ENCODE assay signal across 8 cellular contexts in the genomic region with DNA sequence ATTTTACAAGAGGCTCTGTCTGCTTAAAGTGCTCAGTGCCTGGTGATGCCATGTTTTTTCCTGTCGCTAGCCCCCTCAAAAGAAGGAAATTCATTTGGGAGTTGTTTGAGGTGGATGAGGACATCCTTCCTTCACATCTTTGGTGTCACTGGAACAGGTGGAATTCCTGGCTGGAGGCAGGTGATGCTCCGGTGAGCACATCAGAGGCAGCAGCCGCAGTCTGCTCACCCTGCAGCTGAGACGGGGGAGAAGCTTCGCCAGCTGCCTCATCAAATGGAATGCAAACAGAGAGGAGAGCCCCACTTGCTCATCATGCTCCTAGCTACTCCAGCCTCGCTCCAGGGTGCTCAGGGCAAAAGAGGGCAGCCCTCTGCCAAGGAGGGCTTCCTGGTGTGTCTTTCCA.
DNase-seq lines count a peak whose midpoint lies in the region; ATAC-seq and TF ChIP-seq lines count a peak whose summit lies in the region.

No MANE protein-coding gene starts in this region.

- H3K4me1 ChIP-seq in ascending aorta (peaks cover 15 to 36% of the 10 kb centered on the region in 2 donors), liver (ENCODE audit: control insufficient read depth in 4 of 4, insufficient read depth in 4 of 4, low read length in 3 of 4) (peaks cover 16 to 54% (median 27%) of the 10 kb centered on the region in 4 donors), aorta (ENCODE audit: control insufficient read depth in 1 of 2, insufficient read depth in 2 of 2, low read length in 2 of 2) (peaks cover 0 to 9% of the 10 kb centered on the region in 2 donors)

- no peak for TF ChIP-seq RAD21 in liver (IDR thresholded peaks at IDR 0.05)

- no peaks in the 10 kb centered on the region for H3K27me3 ChIP-seq in ascending aorta
- no peaks in the 10 kb centered on the region for H3K27me3 ChIP-seq in liver (ENCODE audit: control insufficient read depth in 4 of 4, insufficient read depth in 4 of 4, low read length in 3 of 4)
- no peaks in the 10 kb centered on the region for H3K27me3 ChIP-seq in aorta (ENCODE audit: control insufficient read depth in 1 of 2, insufficient read depth in 2 of 2, low read length in 1 of 2)

- TF ChIP-seq CTCF in natural killer cell (IDR thresholded peaks at IDR 0.05), result peak; percentile 55
- TF ChIP-seq CTCF in ascending aorta (IDR thresholded peaks at IDR 0.05), result no peak
- TF ChIP-seq CTCF in liver (IDR thresholded peaks at IDR 0.05; ENCODE audit: low read depth, low read length, missing input control), result no peak

- H3K27me3 Mint-ChIP-seq in natural killer cell (ENCODE audit: low read depth in 2 of 2), result peaks cover 5 to 8% of the 10 kb centered on the region in 2 donors
- H3K27me3 Mint-ChIP-seq in natural killer cell treated with Interleukin-12 subunit alpha and Interleukin-12 subunit beta and Interleukin-15 and Interleukin-18, amount 100 ng/mL, for 72 hours, result peaks cover 0 to 8% of the 10 kb centered on the region in 2 donors

- no peak overlapping the region for H3K4me3 ChIP-seq in ascending aorta
- H3K4me3 ChIP-seq in liver (ENCODE audit: low read depth in 1 of 3, low read length in 3 of 3), result no peak overlapping the region
- no peak overlapping the region for H3K4me3 ChIP-seq in aorta (ENCODE audit: low read length in 2 of 2)

- H3K27ac ChIP-seq in ascending aorta, result peak overlapping the region; percentile 85 to 93
- peak overlapping the region; percentile 81 to 97 for H3K27ac ChIP-seq in liver (ENCODE audit: low read depth in 1 of 2, low read length in 2 of 2)
- peak overlapping the region; percentile 61 to 70 for H3K27ac ChIP-seq in aorta (ENCODE audit: low read depth in 1 of 2, low read length in 2 of 2)

- no peak for ATAC-seq in natural killer cell
- no peak for ATAC-seq in natural killer cell treated with Interleukin-12 subunit alpha and Interleukin-12 subunit beta and Interleukin-15 and Interleukin-18, amount 100 ng/mL, for 72 hours
- no peak for ATAC-seq in aorta (ENCODE audit: low FRiP score)
- no peak for ATAC-seq in HG03354 (IDR thresholded peaks at IDR 0.05; ENCODE audit: poor library complexity, severe bottlenecking, unreplicated experiment)

- intact Hi-C loops in natural killer cell (cut with micrococcal nuclease), result loop anchor here (1.0 to 10.0 kb wide), 3 partner anchors 77 to 190 kb away; no protein-coding TSS in a partner anchor
- intact Hi-C loops in ascending aorta (cut with DNase I), result loop anchor here (1.0 to 10.0 kb wide), 9 partner anchors 150 to 950 kb away; a partner anchor contains a TSS
- intact Hi-C loops in aorta (cut with DNase I), result loop anchor here (2.0 to 10.0 kb wide), 5 partner anchors 74 to 410 kb away; a partner anchor contains a TSS

- peaks cover 8 to 16% of the 10 kb centered on the region in 2 donors for H3K4me1 Mint-ChIP-seq in natural killer cell
- peaks cover 6 to 9% of the 10 kb centered on the region in 2 donors for H3K4me1 Mint-ChIP-seq in natural killer cell treated with Interleukin-12 subunit alpha and Interleukin-12 subunit beta and Interleukin-15 and Interleukin-18, amount 100 ng/mL, for 72 hours (ENCODE audit: low read depth in 2 of 2)

- H3K27ac Mint-ChIP-seq in natural killer cell, result peak overlapping the region in 1 of 2 donors; percentile 16
- peak overlapping the region in 1 of 2 donors; percentile 19 for H3K27ac Mint-ChIP-seq in natural killer cell treated with Interleukin-12 subunit alpha and Interleukin-12 subunit beta and Interleukin-15 and Interleukin-18, amount 100 ng/mL, for 72 hours

- 91% methylated on average over 6 of the region's 6 CpGs for WGBS in liver
- WGBS in aorta, 2 donors, result 70% methylated on average over 6 of the region's 6 CpGs

- H3K4me3 Mint-ChIP-seq in natural killer cell, result no peak overlapping the region
- no peak overlapping the region for H3K4me3 Mint-ChIP-seq in natural killer cell treated with Interleukin-12 subunit alpha and Interleukin-12 subunit beta and Interleukin-15 and Interleukin-18, amount 100 ng/mL, for 72 hours

- H3K9me3 ChIP-seq in ascending aorta (no peaks in the 10 kb centered on the region), liver (ENCODE audit: control insufficient read depth in 4 of 4, low read length in 3 of 4) (no peaks in the 10 kb centered on the region), aorta (ENCODE audit: control insufficient read depth, low read length) (no peaks in the 10 kb centered on the region)

- H3K36me3 Mint-ChIP-seq in natural killer cell, result no peaks in the 10 kb centered on the region
- no peaks in the 10 kb centered on the region for H3K36me3 Mint-ChIP-seq in natural killer cell treated with Interleukin-12 subunit alpha and Interleukin-12 subunit beta and Interleukin-15 and Interleukin-18, amount 100 ng/mL, for 72 hours

- no peaks in the 10 kb centered on the region for H3K9me3 Mint-ChIP-seq in natural killer cell
- H3K9me3 Mint-ChIP-seq in natural killer cell treated with Interleukin-12 subunit alpha and Interleukin-12 subunit beta and Interleukin-15 and Interleukin-18, amount 100 ng/mL, for 72 hours, result no peaks in the 10 kb centered on the region

- DNase-seq in natural killer cell (no peak), ascending aorta (ENCODE audit: low spot score in 2 of 2) (no peak), aorta (no peak), NCI-H82 treated with DMSO at 0.1 percent for 48 hours (lab: John Stamatoyannopoulos, UW; ENCODE audit: unreplicated experiment) (no peak)
- DNase-seq in natural killer cell treated with Interleukin-12 subunit alpha and Interleukin-12 subunit beta and Interleukin-15 and Interleukin-18, amount 100 ng/mL, for 72 hours (ENCODE audit: low spot score), result no peak
- DNase-seq in activated CD8-positive, alpha-beta memory T cell treated with anti-CD3 and anti-CD28 coated beads, Interleukin-2, amount 50 U/mL, for 4 hours, result no peak

- H3K9ac ChIP-seq in liver (ENCODE audit: low read depth in 1 of 2, low read length in 2 of 2), result no peak overlapping the region

- H3K36me3 ChIP-seq in ascending aorta (no peaks in the 10 kb centered on the region), liver (ENCODE audit: control insufficient read depth in 4 of 4, insufficient read depth in 3 of 4, low read depth in 1 of 4, low read length in 3 of 4) (no peaks in the 10 kb centered on the region), aorta (ENCODE audit: control insufficient read depth in 1 of 2, insufficient read depth in 2 of 2, low read length in 1 of 2) (no peaks in the 10 kb centered on the region)

TF ChIP-seq in liver, 16 proteins besides CTCF, POLR2A, EP300 and RAD21:
- TF ChIP-seq, protein P1, sequence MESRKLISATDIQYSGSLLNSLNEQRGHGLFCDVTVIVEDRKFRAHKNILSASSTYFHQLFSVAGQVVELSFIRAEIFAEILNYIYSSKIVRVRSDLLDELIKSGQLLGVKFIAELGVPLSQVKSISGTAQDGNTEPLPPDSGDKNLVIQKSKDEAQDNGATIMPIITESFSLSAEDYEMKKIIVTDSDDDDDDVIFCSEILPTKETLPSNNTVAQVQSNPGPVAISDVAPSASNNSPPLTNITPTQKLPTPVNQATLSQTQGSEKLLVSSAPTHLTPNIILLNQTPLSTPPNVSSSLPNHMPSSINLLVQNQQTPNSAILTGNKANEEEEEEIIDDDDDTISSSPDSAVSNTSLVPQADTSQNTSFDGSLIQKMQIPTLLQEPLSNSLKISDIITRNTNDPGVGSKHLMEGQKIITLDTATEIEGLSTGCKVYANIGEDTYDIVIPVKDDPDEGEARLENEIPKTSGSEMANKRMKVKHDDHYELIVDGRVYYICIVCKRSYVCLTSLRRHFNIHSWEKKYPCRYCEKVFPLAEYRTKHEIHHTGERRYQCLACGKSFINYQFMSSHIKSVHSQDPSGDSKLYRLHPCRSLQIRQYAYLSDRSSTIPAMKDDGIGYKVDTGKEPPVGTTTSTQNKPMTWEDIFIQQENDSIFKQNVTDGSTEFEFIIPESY (IDR thresholded peaks at IDR 0.05), result no peak
- TF ChIP-seq FOXA1 (IDR thresholded peaks at IDR 0.05), result no peak
- TF ChIP-seq, protein P2, sequence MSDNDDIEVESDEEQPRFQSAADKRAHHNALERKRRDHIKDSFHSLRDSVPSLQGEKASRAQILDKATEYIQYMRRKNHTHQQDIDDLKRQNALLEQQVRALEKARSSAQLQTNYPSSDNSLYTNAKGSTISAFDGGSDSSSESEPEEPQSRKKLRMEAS (IDR thresholded peaks at IDR 0.05), result no peak
- TF ChIP-seq HNF4G (IDR thresholded peaks at IDR 0.05), result no peak
- no peak for TF ChIP-seq JUND (IDR thresholded peaks at IDR 0.05)
- TF ChIP-seq HNF4A (conservative IDR thresholded peaks at IDR 0.05), result no peak
- no peak for TF ChIP-seq NR2F2 (IDR thresholded peaks at IDR 0.05)
- no peak for TF ChIP-seq FOXA2 (IDR thresholded peaks at IDR 0.05)
- no peak for TF ChIP-seq TAF1 (conservative IDR thresholded peaks at IDR 0.05)
- no peak for TF ChIP-seq GABPA (IDR thresholded peaks at IDR 0.05 in 1 of 2, conservative IDR thresholded peaks at IDR 0.05 in 1 of 2)
- TF ChIP-seq, protein P3, sequence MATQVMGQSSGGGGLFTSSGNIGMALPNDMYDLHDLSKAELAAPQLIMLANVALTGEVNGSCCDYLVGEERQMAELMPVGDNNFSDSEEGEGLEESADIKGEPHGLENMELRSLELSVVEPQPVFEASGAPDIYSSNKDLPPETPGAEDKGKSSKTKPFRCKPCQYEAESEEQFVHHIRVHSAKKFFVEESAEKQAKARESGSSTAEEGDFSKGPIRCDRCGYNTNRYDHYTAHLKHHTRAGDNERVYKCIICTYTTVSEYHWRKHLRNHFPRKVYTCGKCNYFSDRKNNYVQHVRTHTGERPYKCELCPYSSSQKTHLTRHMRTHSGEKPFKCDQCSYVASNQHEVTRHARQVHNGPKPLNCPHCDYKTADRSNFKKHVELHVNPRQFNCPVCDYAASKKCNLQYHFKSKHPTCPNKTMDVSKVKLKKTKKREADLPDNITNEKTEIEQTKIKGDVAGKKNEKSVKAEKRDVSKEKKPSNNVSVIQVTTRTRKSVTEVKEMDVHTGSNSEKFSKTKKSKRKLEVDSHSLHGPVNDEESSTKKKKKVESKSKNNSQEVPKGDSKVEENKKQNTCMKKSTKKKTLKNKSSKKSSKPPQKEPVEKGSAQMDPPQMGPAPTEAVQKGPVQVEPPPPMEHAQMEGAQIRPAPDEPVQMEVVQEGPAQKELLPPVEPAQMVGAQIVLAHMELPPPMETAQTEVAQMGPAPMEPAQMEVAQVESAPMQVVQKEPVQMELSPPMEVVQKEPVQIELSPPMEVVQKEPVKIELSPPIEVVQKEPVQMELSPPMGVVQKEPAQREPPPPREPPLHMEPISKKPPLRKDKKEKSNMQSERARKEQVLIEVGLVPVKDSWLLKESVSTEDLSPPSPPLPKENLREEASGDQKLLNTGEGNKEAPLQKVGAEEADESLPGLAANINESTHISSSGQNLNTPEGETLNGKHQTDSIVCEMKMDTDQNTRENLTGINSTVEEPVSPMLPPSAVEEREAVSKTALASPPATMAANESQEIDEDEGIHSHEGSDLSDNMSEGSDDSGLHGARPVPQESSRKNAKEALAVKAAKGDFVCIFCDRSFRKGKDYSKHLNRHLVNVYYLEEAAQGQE (IDR thresholded peaks at IDR 0.05), result no peak
